ENCODE assay signal across 16 cellular contexts in the genomic region with DNA sequence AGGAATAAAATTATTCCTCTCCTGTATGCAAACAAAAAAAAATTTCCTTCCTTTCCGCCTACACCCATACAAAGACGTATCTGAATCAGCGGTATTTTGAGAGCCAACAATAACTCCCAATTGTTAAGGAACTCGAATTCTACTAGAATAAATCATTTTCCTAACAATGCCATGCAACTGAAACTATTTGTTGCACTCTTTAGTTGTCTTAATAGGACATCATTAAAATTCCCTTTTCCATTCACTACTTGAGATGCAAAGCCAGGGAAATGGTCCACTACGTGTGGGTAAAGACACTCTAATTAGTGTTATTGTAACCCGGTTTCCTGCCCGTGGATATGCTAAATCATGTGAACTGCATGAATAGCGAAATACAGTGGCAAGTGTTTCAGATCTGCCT.
"Had no signal": no experiment of that assay in that cellular context is flagged by ENCODE, and none has a peak within 500 bp of the region (broad histone marks: within the 10 kb centered on the region; RNA-seq: fewer than 3 reads in every experiment).

No MANE protein-coding gene starts in this region.

- H3K36me3 ChIP-seq: gastrocnemius medialis, right lobe of liver had no signal

- H3K4me3 ChIP-seq: gastrocnemius medialis, psoas muscle, right lobe of liver, smooth muscle cell had no signal

- H3K4me1 ChIP-seq: gastrocnemius medialis, psoas muscle, right lobe of liver had no signal

- H3K4me2 ChIP-seq: smooth muscle cell had no signal

- H3K27me3 ChIP-seq: right lobe of liver had no signal

- DNase-seq: activated B cell treated with CpG ODN at 0.5 μM for 24 hours; activated CD4-positive, alpha-beta T cell treated with anti-CD3 and anti-CD28 coated beads for 48 hours; activated CD8-positive, alpha-beta memory T cell treated with anti-CD3 and anti-CD28 coated beads, Interleukin-2, amount 50 U/mL, for 4 hours; activated CD8-positive, alpha-beta T cell treated with anti-CD3 and anti-CD28 coated beads for 36 hours; activated gamma-delta T cell; activated T-cell treated with anti-CD3 and anti-CD28 coated beads, Interleukin-2, amount 50 U/mL, for 72 hours; amniotic stem cell; effector memory CD8-positive, alpha-beta T cell; gastrocnemius medialis; naive thymus-derived CD8-positive, alpha-beta T cell; psoas muscle; right lobe of liver; stimulated activated naive CD8-positive, alpha-beta T cell treated with anti-CD3 and anti-CD28 coated beads, Interleukin-15, Interleukin-2, amounts not matched to agents 100 U/mL and 50 U/mL, for 24 hours; T-helper 2 cell; trophoblast cell had no signal

- H3K9me3 ChIP-seq: gastrocnemius medialis, psoas muscle, right lobe of liver had no signal

- H3K27ac ChIP-seq: gastrocnemius medialis, psoas muscle, right lobe of liver had no signal
